In the genomic region with DNA sequence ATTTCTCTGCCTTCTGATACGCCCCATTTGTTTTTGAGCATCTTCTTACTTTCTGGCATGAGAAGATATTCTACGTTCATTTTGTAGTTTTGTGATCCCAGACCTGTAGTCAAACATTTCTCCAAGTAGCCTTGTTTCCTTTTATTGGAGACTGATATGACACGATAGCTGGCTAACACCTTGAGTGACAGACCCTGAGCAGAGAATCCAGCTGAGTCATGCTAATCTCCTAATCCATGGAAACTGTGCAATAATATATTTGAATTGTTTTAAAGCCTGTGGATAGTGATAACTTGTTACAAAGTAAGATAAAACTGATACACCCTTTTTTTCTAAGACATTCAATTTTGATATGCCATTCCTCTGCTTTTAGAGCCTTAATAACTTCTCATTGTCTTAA, we compare ENCODE assay signal across 9 cellular contexts. TPM values are rescaled to one million over a fixed set of nuclear protein-coding genes. Genes with fewer than 3 reads are reported as not detected.
A peak's percentile ranks its signal among the peaks of the same experiment; 100 is the strongest.
DNase-seq lines count a peak whose midpoint lies in the region; ATAC-seq, FAIRE-seq and TF ChIP-seq lines count a peak whose summit lies in the region.
"Had no signal": no experiment of that assay in that cellular context is flagged by ENCODE, and none has a peak within 500 bp of the region (broad histone marks: within the 10 kb centered on the region; RNA-seq: fewer than 3 reads in every experiment).

No MANE protein-coding gene starts in this region.

- no peak for TF ChIP-seq POLR2A in body of pancreas (IDR thresholded peaks at IDR 0.05)

- H3K27ac Mint-ChIP-seq in nephron, result peak overlapping the region; percentile 85 to 93 (median 86)

- peaks cover 3% of the 10 kb centered on the region for H3K27me3 Mint-ChIP-seq in nephron (ENCODE audit: low read depth)

- no peak for ATAC-seq in body of pancreas
- ATAC-seq in GM21619 (IDR thresholded peaks at IDR 0.05; ENCODE audit: unreplicated experiment), result no peak

- H3K4me3 Mint-ChIP-seq in nephron, result peak overlapping the region in 2 of 3 experiments; percentile 7 to 43

- 39 to 70% methylated on average over 3 of the region's 3 CpGs for WGBS in body of pancreas, 2 donors

- in situ Hi-C loops in ACHN (cut with HindIII; ENCODE audit: low pct_ligation_motif_present, low pct_unique_long_range_greater_than_20kb, low sequenced_read_pairs), result no loop called here

- no peaks in the 10 kb centered on the region for H3K9me3 ChIP-seq in body of pancreas
- no peaks in the 10 kb centered on the region for H3K9me3 ChIP-seq in SJCRH30 (replicated peaks)

- TF ChIP-seq CTCF in body of pancreas (IDR thresholded peaks at IDR 0.05) (no peak), nephron (IDR thresholded peaks at IDR 0.05; ENCODE audit: unreplicated experiment in 3 of 3) (no peak)

- no peaks in the 10 kb centered on the region for H3K9me3 Mint-ChIP-seq in nephron

- FAIRE-seq in GM19239 (lab: Jason Lieb, UNC), result peak; percentile 60

- peaks cover 22% of the 10 kb centered on the region for H3K4me1 ChIP-seq in body of pancreas
- peaks cover 7% of the 10 kb centered on the region; the same call in 1 of the 2 replicates for H3K4me1 ChIP-seq in SJCRH30

- H3K27me3 ChIP-seq in body of pancreas, result no peaks in the 10 kb centered on the region
- no peaks in the 10 kb centered on the region for H3K27me3 ChIP-seq in SJCRH30

- peaks cover 32% of the 10 kb centered on the region for H3K4me1 Mint-ChIP-seq in nephron

- intact Hi-C loops in body of pancreas (cut with DNase I), result loop anchor here (10.0 kb wide), 1 partner anchor 56 kb away; no protein-coding TSS in a partner anchor

- peak; percentile 3 for DNase-seq in ACHN
- DNase-seq in GM19239 (ENCODE audit: insufficient read length, low spot score), result no peak
- DNase-seq in body of pancreas, result no peak
- DNase-seq in SJCRH30, result no peak
- DNase-seq in stimulated activated CD4-positive, alpha-beta T cell treated with anti-CD3 and anti-CD28 coated beads, Interleukin-15, amount 100 ng/mL, for 24 hours, result no peak
- no peak for DNase-seq in islet precursor cell
- DNase-seq: NCI-H510A had no signal

- H3K36me3 ChIP-seq in body of pancreas (replicated peaks in 1 of 2; ENCODE audit: insufficient read depth in 1 of 2, low read depth in 2 of 2) (no peaks in the 10 kb centered on the region), SJCRH30 (no peaks in the 10 kb centered on the region)

- no peak overlapping the region for H3K4me3 ChIP-seq in body of pancreas
- no peak overlapping the region for H3K4me3 ChIP-seq in SJCRH30

- peak overlapping the region; percentile 8 to 69 (median 54) for H3K27ac ChIP-seq in body of pancreas
- H3K27ac ChIP-seq in SJCRH30, result no peak overlapping the region

- H3K36me3 Mint-ChIP-seq in nephron (ENCODE audit: low read depth), result no peaks in the 10 kb centered on the region

RNA-seq across cellular contexts. Expression of a gene that starts 1.2 kb away (rescaled TPM):
- total RNA-seq in body of pancreas, result 1 to 10 TPM in 1 of 2 donors, under 1 TPM in 1; 0.99 to 3.9 TPM
- total RNA-seq in SJCRH30 (2014; rRNA removed; shearing (Covaris generic)), result 0.43 and 0.67 TPM in 2 replicates

RNA-seq across cellular contexts. Expression of a gene that starts 30.6 kb away (rescaled TPM):
- total RNA-seq in body of pancreas, result 10 to 100 TPM; 14.5 to 17.6 TPM
- 6.5 and 11.7 TPM in 2 replicates for total RNA-seq in SJCRH30 (2014; rRNA removed; shearing (Covaris generic))
